Comparison of ENCODE assay signal across 21 cellular contexts in genomic region chr3:109338322-109338721, GRCh38. TPM values are rescaled to one million over a fixed set of nuclear protein-coding genes. Genes with fewer than 3 reads are reported as not detected.
"Had no signal": no experiment of that assay in that cellular context is flagged by ENCODE, and none has a peak within 500 bp of the region (broad histone marks: within the 10 kb centered on the region; RNA-seq: fewer than 3 reads in every experiment).

No MANE protein-coding gene starts in this region.

- H3K4me3 Mint-ChIP-seq: activated naive CD4-positive, alpha-beta T cell treated with anti-CD3 and anti-CD28 coated beads for 36 hours had no signal

- H3K4me3 ChIP-seq: adrenal gland, body of pancreas, coronary artery, left lung, SK-N-MC, stomach, thoracic aorta had no signal

- H3K27ac Mint-ChIP-seq: activated naive CD4-positive, alpha-beta T cell treated with anti-CD3 and anti-CD28 coated beads for 36 hours; activated T-helper 17 cell treated with anti-CD3 and anti-CD28 coated beads, Interleukin-2, amount 50 U/mL, for 72 hours; effector memory CD8-positive, alpha-beta T cell; T-cell had no signal

- H3K36me3 ChIP-seq: adrenal gland, left lung, stomach, thoracic aorta, WERI-Rb-1 had no signal

- ATAC-seq: activated T-helper 17 cell treated with anti-CD3 and anti-CD28 coated beads, Interleukin-2, amount 50 U/mL, for 72 hours; body of pancreas; effector memory CD8-positive, alpha-beta T cell; left lung; T-cell had no signal

- H3K27me3 ChIP-seq: adrenal gland had no signal

- DNase-seq: activated CD4-positive, alpha-beta T cell treated with anti-CD3 and anti-CD28 coated beads for 48 hours; activated naive CD4-positive, alpha-beta T cell treated with anti-CD3 and anti-CD28 coated beads for 36 hours; adrenal gland; body of pancreas; central memory CD4-positive, alpha-beta T cell; effector memory CD8-positive, alpha-beta T cell; erythroblast; islet precursor cell; left lung; stimulated activated CD4-positive, alpha-beta T cell treated with anti-CD3 and anti-CD28 coated beads, Interleukin-4, amount 100 ng/mL, for 24 hours; stomach; T-cell; WERI-Rb-1 had no signal

- H3K27ac ChIP-seq: adrenal gland, body of pancreas, coronary artery, left lung, SK-N-MC, stomach, thoracic aorta, WERI-Rb-1 had no signal

- H3K9me3 Mint-ChIP-seq: activated T-helper 17 cell treated with anti-CD3 and anti-CD28 coated beads, Interleukin-2, amount 50 U/mL, for 72 hours; T-cell had no signal

- H3K9me3 ChIP-seq: adrenal gland, body of pancreas, left lung, stomach, thoracic aorta had no signal

- FAIRE-seq: urothelium cell line had no signal

- H3K36me3 Mint-ChIP-seq: T-cell had no signal

- H3K4me1 ChIP-seq: body of pancreas had no signal

RNA-seq across cellular contexts. Expression of gene DPPA4, which starts 1.0 kb away (rescaled TPM):
- total RNA-seq: activated T-helper 17 cell treated with anti-CD3 and anti-CD28 coated beads, Interleukin-2, amount 50 U/mL, for 72 hours; body of pancreas; osteoblast; pulmonary artery endothelial cell; thoracic aorta had no signal

RNA-seq across cellular contexts. Expression of gene DPPA2, which starts 22.0 kb away (rescaled TPM):
- total RNA-seq: activated naive CD4-positive, alpha-beta T cell treated with anti-CD3 and anti-CD28 coated beads for 36 hours; activated T-helper 17 cell treated with anti-CD3 and anti-CD28 coated beads, Interleukin-2, amount 50 U/mL, for 72 hours; adrenal gland; body of pancreas; left lung; myocyte; osteoblast; pulmonary artery endothelial cell; stomach; T-cell; thoracic aorta had no signal
